11 cellular contexts compared by ENCODE assay signal in genomic region chr2:219358170-219359075, GRCh38. TPM values are rescaled to one million over a fixed set of nuclear protein-coding genes. Genes with fewer than 3 reads are reported as not detected.
DNase-seq lines count a peak whose midpoint lies in the region; ATAC-seq, FAIRE-seq and TF ChIP-seq lines count a peak whose summit lies in the region.
"Had no signal": no experiment of that assay in that cellular context is flagged by ENCODE, and none has a peak within 500 bp of the region (broad histone marks: within the 10 kb centered on the region; RNA-seq: fewer than 3 reads in every experiment).

No MANE protein-coding gene starts in this region.

- no peaks in the 10 kb centered on the region for H3K9me3 Mint-ChIP-seq in progenitor cell of endocrine pancreas (ENCODE audit: low read depth)

- H3K4me2 ChIP-seq in endothelial cell of umbilical vein (ENCODE audit: insufficient read depth, low read length): no peak overlapping the region

- no peak overlapping the region for H3K9ac ChIP-seq in endothelial cell of umbilical vein (replicated peaks; ENCODE audit: extremely low read depth, insufficient read depth, low read length)

- intact Hi-C loops in endothelial cell of umbilical vein (cut with micrococcal nuclease): no loop called here

- DNase-seq in DMS79 (lab: John Stamatoyannopoulos, UW) (peak; percentile 4), NB4 (ENCODE audit: low read depth) (peak; percentile 62), endothelial cell of umbilical vein (ENCODE audit: low read depth, low spot score) (no peak), progenitor cell of endocrine pancreas (ENCODE audit: low spot score, unreplicated experiment) (no peak), activated gamma-delta T cell treated with Interleukin-2 at 50 U/mL for 16 hours (no peak), HuH-7.5 (ENCODE audit: low spot score) (no peak), C1 segment of cervical spinal cord (lab: John Stamatoyannopoulos, UW) (no peak)
- DNase-seq: colonic mucosa, NCI-H1048 had no signal

- no peaks in the 10 kb centered on the region for H3K79me2 ChIP-seq in endothelial cell of umbilical vein (ENCODE audit: control insufficient read depth, insufficient read depth, low read length)

- H3K4me1 Mint-ChIP-seq in progenitor cell of endocrine pancreas (ENCODE audit: low read depth): peaks cover 4% of the 10 kb centered on the region

- H2AFZ ChIP-seq in endothelial cell of umbilical vein (ENCODE audit: low read depth, low read length): no peak overlapping the region

- no peaks in the 10 kb centered on the region for H3K9me3 ChIP-seq in endothelial cell of umbilical vein (replicated peaks; ENCODE audit: control insufficient read depth, insufficient read depth, low read length)
- H3K9me3 ChIP-seq: colonic mucosa had no signal

- POLR2A ChIA-PET in endothelial cell of umbilical vein (lab: Charles Lee): no interaction called here

- no peak for TF ChIP-seq CTCF in NB4 (IDR thresholded peaks at IDR 0.05; ENCODE audit: low read depth, low read length)
- no peak for TF ChIP-seq CTCF in endothelial cell of umbilical vein (IDR thresholded peaks at IDR 0.05; ENCODE audit: extremely low read depth in 1 of 2, insufficient read depth in 1 of 2, low read depth in 1 of 2, low read length in 2 of 2)
- TF ChIP-seq CTCF in progenitor cell of endocrine pancreas (IDR thresholded peaks at IDR 0.05; ENCODE audit: unreplicated experiment): no peak

- peaks cover 67% of the 10 kb centered on the region for H3K27me3 Mint-ChIP-seq in progenitor cell of endocrine pancreas

- peak overlapping the region; percentile 46 for H3K4me3 Mint-ChIP-seq in progenitor cell of endocrine pancreas (ENCODE audit: low read depth)

- H3K4me1 ChIP-seq in endothelial cell of umbilical vein (ENCODE audit: control insufficient read depth, extremely low read depth, insufficient read depth, low read length): no peaks in the 10 kb centered on the region
- H3K4me1 ChIP-seq: colonic mucosa had no signal

- H3K27ac Mint-ChIP-seq in progenitor cell of endocrine pancreas: no peak overlapping the region

- TF ChIP-seq POLR2A in NB4 (IDR thresholded peaks at IDR 0.05; ENCODE audit: extremely low read depth, insufficient read length) (no peak), endothelial cell of umbilical vein (IDR thresholded peaks at IDR 0.05; ENCODE audit: low read depth, low read length) (no peak)

- H3K27me3 ChIP-seq in endothelial cell of umbilical vein (ENCODE audit: control insufficient read depth in 2 of 2, insufficient read depth in 2 of 2, low read length in 2 of 2): peaks cover 27 to 28% of the 10 kb centered on the region in 2 experiments

- H3K4me3 ChIP-seq in NB4 (ENCODE audit: low read depth, low read length) (peak overlapping the region; percentile 38), endothelial cell of umbilical vein (replicated peaks in 1 of 3; ENCODE audit: insufficient read depth in 1 of 3, low read depth in 1 of 3, low read length in 3 of 3) (no peak overlapping the region)
- H3K4me3 ChIP-seq: colonic mucosa had no signal

- dilution Hi-C loops in endothelial cell of umbilical vein (cut with MboI; ENCODE audit: extremely low pct_ligation_motif_present, low sequenced_read_pairs): no loop called here

- CTCF ChIA-PET in endothelial cell of umbilical vein (lab: Charles Lee): no interaction called here

- no peaks in the 10 kb centered on the region for H3K36me3 Mint-ChIP-seq in progenitor cell of endocrine pancreas (ENCODE audit: insufficient read depth)

- FAIRE-seq in endothelial cell of umbilical vein (lab: Jason Lieb, UNC): no peak

- BruUV-seq in endothelial cell of umbilical vein (replicated peaks; lab: Mats Ljungman, UMichigan): no TSS peak

- H3K9me1 ChIP-seq in endothelial cell of umbilical vein (replicated peaks; ENCODE audit: control insufficient read depth, extremely low read depth, insufficient read depth, low read length): no peaks in the 10 kb centered on the region

- H4K20me1 ChIP-seq in endothelial cell of umbilical vein (replicated peaks; ENCODE audit: control insufficient read depth, extremely low read depth, insufficient read depth, low read length): no peaks in the 10 kb centered on the region

- H3K36me3 ChIP-seq in endothelial cell of umbilical vein (ENCODE audit: control insufficient read depth in 2 of 2, extremely low read depth in 1 of 2, insufficient read depth in 2 of 2, low read length in 2 of 2): no peaks in the 10 kb centered on the region
- H3K36me3 ChIP-seq: colonic mucosa had no signal

- no peak for ATAC-seq in HG02642 (IDR thresholded peaks at IDR 0.05; ENCODE audit: poor library complexity, unreplicated experiment)

- no peak overlapping the region for H3K27ac ChIP-seq in endothelial cell of umbilical vein (ENCODE audit: insufficient read depth, low read depth, low read length)
- H3K27ac ChIP-seq: colonic mucosa had no signal

TF ChIP-seq in endothelial cell of umbilical vein, 7 proteins besides CTCF, POLR2A, EP300 and RAD21:
- TF ChIP-seq JUN (IDR thresholded peaks at IDR 0.05; ENCODE audit: borderline replicate concordance, insufficient read depth, insufficient read length, low read depth) (no peak), EZH2 (IDR thresholded peaks at IDR 0.05; ENCODE audit: borderline replicate concordance, low read depth, low read length, severe bottlenecking) (peak; percentile 75)
TF ChIP-seq in endothelial cell of umbilical vein: peak in this region for 1.

RNA-seq across cellular contexts. Expression of gene RESP18, which starts 25.9 kb away (rescaled TPM):
- total RNA-seq in endothelial cell of umbilical vein: not detected in 2 replicates
- not detected in 2 replicates for polyA plus RNA-seq in endothelial cell of umbilical vein
- polyA plus RNA-seq in endothelial cell of umbilical vein (2011; cell fraction: cytosol; rRNA removed): not detected in 2 replicates
- not detected in 2 replicates for polyA plus RNA-seq in endothelial cell of umbilical vein (2011; cell fraction: nucleus; rRNA removed)
- polyA plus RNA-seq in endothelial cell of umbilical vein (2012): not detected in 2 replicates
- not detected in 2 replicates for polyA minus RNA-seq in endothelial cell of umbilical vein
- not detected for polyA minus RNA-seq in endothelial cell of umbilical vein (2011; cell fraction: cytosol; rRNA and poly(A)+ RNA removed)
- polyA minus RNA-seq in endothelial cell of umbilical vein (2011; cell fraction: nucleus; rRNA and poly(A)+ RNA removed): not detected in 2 replicates
- total RNA-seq in progenitor cell of endocrine pancreas: not detected in 2 replicates
- total RNA-seq: colonic mucosa, lung microvascular endothelial cell had no signal

RNA-seq across cellular contexts. Expression of gene DNPEP, which starts 29.3 kb away (rescaled TPM):
- total RNA-seq in endothelial cell of umbilical vein (40.4 and 43.1 TPM in 2 replicates), progenitor cell of endocrine pancreas (36.0 and 47.0 TPM in 2 replicates)
- polyA plus RNA-seq in endothelial cell of umbilical vein: 77.5 and 83.2 TPM in 2 replicates
- polyA plus RNA-seq in endothelial cell of umbilical vein (2011; cell fraction: cytosol; rRNA removed): 47.7 and 52.1 TPM in 2 replicates
- polyA plus RNA-seq in endothelial cell of umbilical vein (2011; cell fraction: nucleus; rRNA removed): 117 and 134 TPM in 2 replicates
- polyA plus RNA-seq in endothelial cell of umbilical vein (2012): 51.3 and 76.1 TPM in 2 replicates
- polyA minus RNA-seq in endothelial cell of umbilical vein: 48.5 and 59.5 TPM in 2 replicates
- polyA minus RNA-seq in endothelial cell of umbilical vein (2011; cell fraction: cytosol; rRNA and poly(A)+ RNA removed): 29.0 TPM
- 39.2 and 40.3 TPM in 2 replicates for polyA minus RNA-seq in endothelial cell of umbilical vein (2011; cell fraction: nucleus; rRNA and poly(A)+ RNA removed)

RNA-seq across cellular contexts. Expression of gene PTPRN, which starts 49.2 kb away (rescaled TPM):
- total RNA-seq in endothelial cell of umbilical vein (not detected in 2 replicates), progenitor cell of endocrine pancreas (30.2 and 30.5 TPM in 2 replicates)
- polyA plus RNA-seq in endothelial cell of umbilical vein: not detected in 2 replicates
- not detected in 2 replicates for polyA plus RNA-seq in endothelial cell of umbilical vein (2011; cell fraction: cytosol; rRNA removed)
- polyA plus RNA-seq in endothelial cell of umbilical vein (2011; cell fraction: nucleus; rRNA removed): 0.21 TPM in 1 of 2 replicates, not detected in the other
- polyA plus RNA-seq in endothelial cell of umbilical vein (2012): 0.11 TPM in 1 of 2 replicates, not detected in the other
- polyA minus RNA-seq in endothelial cell of umbilical vein: not detected in 2 replicates
- not detected for polyA minus RNA-seq in endothelial cell of umbilical vein (2011; cell fraction: cytosol; rRNA and poly(A)+ RNA removed)
- not detected in 2 replicates for polyA minus RNA-seq in endothelial cell of umbilical vein (2011; cell fraction: nucleus; rRNA and poly(A)+ RNA removed)
- total RNA-seq: lung microvascular endothelial cell had no signal

RNA-seq across cellular contexts. Expression of gene DES, which starts 59.8 kb away (rescaled TPM):
- total RNA-seq in endothelial cell of umbilical vein: not detected in 2 replicates
- polyA plus RNA-seq in endothelial cell of umbilical vein: not detected in 2 replicates
- not detected in 2 replicates for polyA plus RNA-seq in endothelial cell of umbilical vein (2011; cell fraction: cytosol; rRNA removed)
- not detected in 2 replicates for polyA plus RNA-seq in endothelial cell of umbilical vein (2011; cell fraction: nucleus; rRNA removed)
- polyA plus RNA-seq in endothelial cell of umbilical vein (2012): not detected in 2 replicates
- 1.7 TPM in 1 of 2 replicates, not detected in the other for polyA minus RNA-seq in endothelial cell of umbilical vein
- 1.1 TPM for polyA minus RNA-seq in endothelial cell of umbilical vein (2011; cell fraction: cytosol; rRNA and poly(A)+ RNA removed)
- polyA minus RNA-seq in endothelial cell of umbilical vein (2011; cell fraction: nucleus; rRNA and poly(A)+ RNA removed): not detected in 2 replicates
- total RNA-seq in progenitor cell of endocrine pancreas: not detected in 2 replicates

Comparison
In these comparisons a context has a peak if more than half of its experiments do, and no peak if none do; other contexts are left out.
1. DNase-seq: peak in DMS79 (single experiment) and NB4 (single experiment); none in endothelial cell of umbilical vein (single experiment), progenitor cell of endocrine pancreas (single experiment), activated gamma-delta T cell treated with Interleukin-2 at 50 U/mL for 16 hours (single experiment), HuH-7.5 (single experiment) and C1 segment of cervical spinal cord (0 of 14).
2. RNA of gene PTPRN, which starts 49.2 kb away (total RNA-seq): 30.2 to 30.5 TPM in progenitor cell of endocrine pancreas; not detected in endothelial cell of umbilical vein; every median in the first group is over 10 times any median in the second.